Comparison of ENCODE assay signal across 16 cellular contexts in genomic region chr11:126112547-126112946, GRCh38. TPM values are rescaled to one million over a fixed set of nuclear protein-coding genes. Genes with fewer than 3 reads are reported as not detected.
DNase-seq lines count a peak whose midpoint lies in the region; ATAC-seq, FAIRE-seq and TF ChIP-seq lines count a peak whose summit lies in the region.
"Had no signal": no experiment of that assay in that cellular context is flagged by ENCODE, and none has a peak within 500 bp of the region (broad histone marks: within the 10 kb centered on the region; RNA-seq: fewer than 3 reads in every experiment).

No MANE protein-coding gene starts in this region.

- H3K4me1 ChIP-seq in SJCRH30: peaks cover 65% of the 10 kb centered on the region
- H3K4me1 ChIP-seq in gastroesophageal sphincter: peaks cover 22 to 75% (median 36%) of the 10 kb centered on the region in 3 donors
- H3K4me1 ChIP-seq in rectal smooth muscle tissue (ENCODE audit: control insufficient read depth, insufficient read depth, low read length): peaks cover 56% of the 10 kb centered on the region
- H3K4me1 ChIP-seq in HepG2 (ENCODE audit: insufficient read depth, low read length): peaks cover 72% of the 10 kb centered on the region

- H4K20me1 ChIP-seq in HepG2 (ENCODE audit: insufficient read depth, low read length): no peaks in the 10 kb centered on the region

- 50 to 54% methylated on average over 8 to 9 of the region's 14 CpGs for WGBS in gastroesophageal sphincter (ENCODE audit: low coverage in 1 of 2), 2 donors
- 44% methylated on average over 12 of the region's 14 CpGs for whole genome bisulfite sequencing in HepG2 (ENCODE audit: low lambda C conversion rate)

- no peak overlapping the region for H3K4me2 ChIP-seq in HepG2 (ENCODE audit: low read depth, low read length)

- BruUV-seq in HepG2 (replicated peaks; lab: Mats Ljungman, UMichigan): no TSS peak

- H3K4me3 ChIP-seq in SJCRH30 (no peak overlapping the region), gastroesophageal sphincter (no peak overlapping the region), rectal smooth muscle tissue (ENCODE audit: low read length) (no peak overlapping the region), HepG2 (replicated peaks in 1 of 3; ENCODE audit: insufficient read depth in 1 of 3, low read depth in 2 of 3, low read length in 3 of 3) (no peak overlapping the region)
- H3K4me3 ChIP-seq: adrenal gland, pancreas had no signal

- in situ Hi-C loops in HepG2 (cut with HindIII; ENCODE audit: extremely low pct_ligation_motif_present, low pct_unique_long_range_greater_than_20kb): no loop called here

- ATAC-seq in gastroesophageal sphincter (no peak), HG03442 (IDR thresholded peaks at IDR 0.05; ENCODE audit: unreplicated experiment) (no peak), HepG2 (no peak)
- ATAC-seq: left colon; pancreas; stimulated activated naive CD8-positive, alpha-beta T cell treated with anti-CD3 and anti-CD28 coated beads, Interleukin-15, Interleukin-2, amounts not matched to agents 100 U/mL and 50 U/mL, for 24 hours had no signal

- TF ChIP-seq CTCF in C4-2B (conservative IDR thresholded peaks at IDR 0.05) (no peak), gastroesophageal sphincter (IDR thresholded peaks at IDR 0.05) (no peak), HepG2 (CRISPR knock-in tag; IDR thresholded peaks at IDR 0.05) (no peak)

- H3K9me3 ChIP-seq in SJCRH30 (replicated peaks) (no peaks in the 10 kb centered on the region), gastroesophageal sphincter (no peaks in the 10 kb centered on the region), HepG2 (ENCODE audit: low read length) (no peaks in the 10 kb centered on the region)
- H3K9me3 ChIP-seq: adrenal gland, pancreas had no signal

- TF ChIP-seq RAD21 in HepG2 (CRISPR knock-in tag; IDR thresholded peaks at IDR 0.05): no peak

- H3K36me3 ChIP-seq in SJCRH30: no peaks in the 10 kb centered on the region
- H3K36me3 ChIP-seq in gastroesophageal sphincter: no peaks in the 10 kb centered on the region
- no peaks in the 10 kb centered on the region for H3K36me3 ChIP-seq in rectal smooth muscle tissue (ENCODE audit: control insufficient read depth, insufficient read depth, low read length)
- no peaks in the 10 kb centered on the region for H3K36me3 ChIP-seq in HepG2 (replicated peaks in 1 of 2; ENCODE audit: control insufficient read depth in 1 of 2, insufficient read depth in 2 of 2, low read length in 2 of 2)
- H3K36me3 ChIP-seq: adrenal gland, pancreas had no signal

- intact Hi-C loops in HepG2 (cut with micrococcal nuclease; ENCODE audit: unreplicated experiment): loop anchor here (2.0 kb wide), 2 partner anchors 30 to 50 kb away; partner anchors contain the start of gene CDON

- DNase-seq in SJCRH30 (no peak), HuH-7.5 (ENCODE audit: low spot score) (no peak), HepG2 (ENCODE audit: low spot score) (no peak), activated gamma-delta T cell (lab: John Stamatoyannopoulos, UW) (no peak)
- DNase-seq: activated CD8-positive, alpha-beta memory T cell treated with anti-CD3 and anti-CD28 coated beads, Interleukin-2, amount 50 U/mL, for 48 hours; adrenal gland; glutamatergic neuron; SHP77; stimulated activated CD4-positive, alpha-beta T cell treated with anti-CD3 and anti-CD28 coated beads, Interleukin-4, amount 100 ng/mL, for 24 hours; stimulated activated naive CD8-positive, alpha-beta T cell treated with anti-CD3 and anti-CD28 coated beads, Interleukin-15, Interleukin-2, amounts not matched to agents 100 U/mL and 50 U/mL, for 24 hours had no signal

- H3K79me2 ChIP-seq in HepG2 (ENCODE audit: insufficient read depth, low read length): no peaks in the 10 kb centered on the region

- H3K27ac ChIP-seq in C4-2B: peak overlapping the region; percentile 67; the same call in 1 of the 2 replicates
- H3K27ac ChIP-seq in SJCRH30: peak overlapping the region; percentile 72
- peak overlapping the region; percentile 11 to 88 (median 85) for H3K27ac ChIP-seq in gastroesophageal sphincter
- peak overlapping the region; percentile 79 for H3K27ac ChIP-seq in rectal smooth muscle tissue (ENCODE audit: low read depth, low read length)
- no peak overlapping the region for H3K27ac ChIP-seq in HepG2 (ENCODE audit: extremely low read length, insufficient read depth, low read length)

- H3K9ac ChIP-seq in rectal smooth muscle tissue (ENCODE audit: low read length) (no peak overlapping the region), HepG2 (ENCODE audit: insufficient read depth, low read depth, low read length) (no peak overlapping the region)

- CTCF ChIA-PET in HepG2 (lab: Yijun Ruan, JAX; ENCODE audit: low intra/inter-chr PET ratio, low total read pairs): no interaction called here

- TF ChIP-seq POLR2A in gastroesophageal sphincter (IDR thresholded peaks at IDR 0.05) (no peak), HepG2 (IDR thresholded peaks at IDR 0.05; ENCODE audit: insufficient read depth in 1 of 2, low read depth in 2 of 2, low read length in 2 of 2) (no peak)

- no peak overlapping the region for H2AFZ ChIP-seq in HepG2 (ENCODE audit: low read length)

- FAIRE-seq in HepG2 (lab: Jason Lieb, UNC): no peak
- FAIRE-seq: pancreas had no signal

- no peak for TF ChIP-seq EP300 in gastroesophageal sphincter (IDR thresholded peaks at IDR 0.05)
- no peak for TF ChIP-seq EP300 in HepG2 (IDR thresholded peaks at IDR 0.05; ENCODE audit: low read depth in 2 of 2, low read length in 2 of 2)
- no peak for TF ChIP-seq EP300 in HepG2 (CRISPR knock-in tag; IDR thresholded peaks at IDR 0.05; ENCODE audit: borderline replicate concordance)

- H3K27me3 ChIP-seq in SJCRH30 (no peaks in the 10 kb centered on the region), gastroesophageal sphincter (no peaks in the 10 kb centered on the region), rectal smooth muscle tissue (ENCODE audit: control insufficient read depth, insufficient read depth, low read length) (no peaks in the 10 kb centered on the region), HepG2 (ENCODE audit: control insufficient read depth in 1 of 2, insufficient read depth in 2 of 2, low read length in 2 of 2) (peaks cover 5 to 17% of the 10 kb centered on the region in 2 experiments; a peak in 2 of 5 replicates)
- H3K27me3 ChIP-seq: adrenal gland, pancreas had no signal

- POLR2A ChIA-PET in HepG2 (lab: Yijun Ruan, JAX): interaction anchor here (4.6 kb wide), 1 partner anchor 9 kb away, joined by 26 read pairs; no protein-coding TSS in a partner anchor

RNA-seq across cellular contexts. Expression of gene CDON, which starts 49.9 kb away (rescaled TPM):
- 59.6 and 76.1 TPM in 2 replicates for total RNA-seq in SJCRH30 (2014; rRNA removed; shearing (Covaris generic))
- total RNA-seq in gastroesophageal sphincter: 10 to 100 TPM; 14.2 to 40.9 (median 29.1) TPM
- total RNA-seq in HepG2 (2016; rRNA removed; fragmentation: Illumina TruSeq; extraction: Trizol): 8.4 and 12.8 TPM in 2 replicates
- 5.5 and 5.6 TPM in 2 replicates for total RNA-seq in HepG2 (2016; cell fraction: cytosol; rRNA removed; fragmentation: Illumina TruSeq; extraction: Trizol; ENCODE audit: low read depth)
- 7.2 and 12.2 TPM in 2 replicates for total RNA-seq in HepG2 (2016; cell fraction: insoluble cytoplasmic fraction; rRNA removed; fragmentation: Illumina TruSeq; extraction: Trizol)
- total RNA-seq in HepG2 (2016; cell fraction: membrane; rRNA removed; fragmentation: Illumina TruSeq; extraction: Trizol): 8.7 and 10.6 TPM in 2 replicates
- total RNA-seq in HepG2 (2016; cell fraction: nucleus; rRNA removed; fragmentation: Illumina TruSeq; extraction: Trizol): 19.7 and 22.7 TPM in 2 replicates
- 7.4 and 9.6 TPM in 2 replicates for polyA plus RNA-seq in HepG2 (2011; rRNA removed)
- 5.5 and 6.9 TPM in 2 replicates for polyA plus RNA-seq in HepG2 (2011; cell fraction: cytosol; rRNA removed)
- polyA plus RNA-seq in HepG2 (2011; cell fraction: nucleus; rRNA removed): 10.3 and 11.2 TPM in 2 replicates
- 9.3 and 10.1 TPM in 2 replicates for polyA plus RNA-seq in HepG2 (2012)
- 0.72 and 1.7 TPM in 2 replicates for polyA plus RNA-seq in HepG2 (2016; cell fraction: cytosol; fragmentation: Illumina TruSeq; extraction: Trizol; ENCODE audit: low read depth)
- polyA plus RNA-seq in HepG2 (2016; cell fraction: insoluble cytoplasmic fraction; fragmentation: Illumina TruSeq; extraction: Trizol; ENCODE audit: low read depth): 3.3 and 4.5 TPM in 2 replicates
- 1.6 and 1.9 TPM in 2 replicates for polyA plus RNA-seq in HepG2 (2016; cell fraction: membrane; fragmentation: Illumina TruSeq; extraction: Trizol; ENCODE audit: low read depth)
- 15.3 and 16.2 TPM in 2 replicates for polyA plus RNA-seq in HepG2 (2016; cell fraction: nucleus; fragmentation: Illumina TruSeq; extraction: Trizol; ENCODE audit: insufficient read depth, low read depth)
- 12.8 and 28.4 TPM in 2 replicates for polyA minus RNA-seq in HepG2 (2011; rRNA and poly(A)+ RNA removed; ENCODE audit: low replicate concordance)
- 14.0 and 17.1 TPM in 2 replicates for polyA minus RNA-seq in HepG2 (2011; cell fraction: cytosol; rRNA and poly(A)+ RNA removed)
- 27.6 and 31.0 TPM in 2 replicates for polyA minus RNA-seq in HepG2 (2011; cell fraction: nucleus; rRNA and poly(A)+ RNA removed)
